In genomic region chr12:6047249-6048227, GRCh38 we compare ENCODE assay signal across 15 cellular contexts.
DNase-seq lines count a peak whose midpoint lies in the region; ATAC-seq lines count a peak whose summit lies in the region.
"Had no signal": no experiment of that assay in that cellular context is flagged by ENCODE, and none has a peak within 500 bp of the region (broad histone marks: within the 10 kb centered on the region; RNA-seq: fewer than 3 reads in every experiment).

No MANE protein-coding gene starts in this region.

- H4K8ac ChIP-seq in neuronal stem cell (ENCODE audit: low read depth, low read length) = no peak overlapping the region

- H3K9ac ChIP-seq in neuronal stem cell (ENCODE audit: low read depth, low read length, poor library complexity) = peak overlapping the region; percentile 31

- H3K4me2 ChIP-seq in neuronal stem cell (ENCODE audit: insufficient read depth, low read length, poor library complexity, severe bottlenecking) = no peak overlapping the region
- H3K4me2 ChIP-seq: PC-9 had no signal

- H2BK12ac ChIP-seq in neuronal stem cell (ENCODE audit: low read length) = no peak overlapping the region

- no peak overlapping the region for H2AFZ ChIP-seq in neuronal stem cell (ENCODE audit: low read length)
- H2AFZ ChIP-seq: PC-9 had no signal

- H2BK5ac ChIP-seq in neuronal stem cell (ENCODE audit: low read length) = no peak overlapping the region

- H4K91ac ChIP-seq in neuronal stem cell (ENCODE audit: low read depth, low read length, poor library complexity) = no peak overlapping the region

- no peaks in the 10 kb centered on the region for H3K79me1 ChIP-seq in neuronal stem cell (ENCODE audit: low read depth, low read length)

- H3K23ac ChIP-seq in neuronal stem cell (ENCODE audit: low read depth, low read length, poor library complexity) = no peak overlapping the region

- no peak overlapping the region for H3K18ac ChIP-seq in neuronal stem cell (ENCODE audit: low read length)

- H3K14ac ChIP-seq in neuronal stem cell (ENCODE audit: low read length) = no peak overlapping the region

- peak; percentile 97 for DNase-seq in EL
- DNase-seq in MG63 = peak; percentile 86
- DNase-seq in dedifferentiated amniotic fluid mesenchymal stem cell (ENCODE audit: extremely low spot score) = peak; percentile 59
- DNase-seq in neuronal stem cell (ENCODE audit: low spot score) = no peak
- DNase-seq in head of caudate nucleus = no peak
- no peak for DNase-seq in cortex of kidney (lab: John Stamatoyannopoulos, UW)
- DNase-seq: activated CD4-positive, alpha-beta T cell treated with anti-CD3 and anti-CD28 coated beads, Interleukin-2, amount 50 U/mL, for 48 hours; dermis blood vessel endothelial cell; hippocampal formation; nucleus accumbens; PC-9 had no signal

- no peak for ATAC-seq in GM19452 (IDR thresholded peaks at IDR 0.05; ENCODE audit: unreplicated experiment)
- ATAC-seq in HG03571 (IDR thresholded peaks at IDR 0.05; ENCODE audit: unreplicated experiment) = no peak

- H3K9me3 ChIP-seq in MG63 (no peaks in the 10 kb centered on the region), neuronal stem cell (replicated peaks in 1 of 2; ENCODE audit: control insufficient read depth in 2 of 2, insufficient read depth in 1 of 2, low read depth in 1 of 2, low read length in 2 of 2) (peaks cover 0 to 9% of the 10 kb centered on the region in 2 donors)
- H3K9me3 ChIP-seq: thoracic aorta had no signal

- no peak overlapping the region for H2BK15ac ChIP-seq in neuronal stem cell (ENCODE audit: low read length)

- H3K27ac ChIP-seq in neuronal stem cell (replicated peaks; ENCODE audit: low read length) = no peak overlapping the region
- H3K27ac ChIP-seq: PC-9, skin epidermis, thoracic aorta had no signal

- no peaks in the 10 kb centered on the region for H3K27me3 ChIP-seq in MG63
- no peaks in the 10 kb centered on the region for H3K27me3 ChIP-seq in neuronal stem cell (ENCODE audit: control insufficient read depth in 3 of 3, insufficient read depth in 3 of 3, low read depth in 1 of 3, low read length in 3 of 3)

- intact Hi-C loops in head of caudate nucleus (cut with DNase I) = no loop called here

- WGBS in neuronal stem cell (ENCODE audit: extremely low coverage in 2 of 2, insufficient read length in 2 of 2, insufficient replicate concordance in 1 of 2), 2 donors = no CpG with 5 or more reads among the region's 11 CpGs

- no peak overlapping the region for H3K4ac ChIP-seq in neuronal stem cell (ENCODE audit: low read length)

- H3K4me1 ChIP-seq in neuronal stem cell (ENCODE audit: control insufficient read depth in 2 of 2, insufficient read depth in 1 of 2, low read depth in 1 of 2, low read length in 2 of 2) = no peaks in the 10 kb centered on the region

- no peak overlapping the region for H3K4me3 ChIP-seq in MG63
- H3K4me3 ChIP-seq in neuronal stem cell (ENCODE audit: low read length in 2 of 2) = no peak overlapping the region
- H3K4me3 ChIP-seq: PC-9, skin epidermis, thoracic aorta had no signal

- H2BK120ac ChIP-seq in neuronal stem cell (ENCODE audit: low read depth, low read length) = no peak overlapping the region

- no peak overlapping the region for H2AK5ac ChIP-seq in neuronal stem cell (ENCODE audit: low read depth, low read length)

- H3K36me3 ChIP-seq in MG63 (no peaks in the 10 kb centered on the region), neuronal stem cell (replicated peaks in 1 of 2; ENCODE audit: control insufficient read depth in 2 of 2, insufficient read depth in 2 of 2, low read length in 2 of 2) (peaks cover 0 to 1% of the 10 kb centered on the region in 2 donors)
- H3K36me3 ChIP-seq: thoracic aorta had no signal

Comparison
In these comparisons a context has a peak if more than half of its experiments do, and no peak if none do; other contexts are left out.
1. DNase-seq: peak in EL (single experiment), MG63 (single experiment) and dedifferentiated amniotic fluid mesenchymal stem cell (single experiment); none in neuronal stem cell (single experiment), head of caudate nucleus (0 of 42) and cortex of kidney (single experiment).